10 cellular contexts compared by ENCODE assay signal in the genomic region with DNA sequence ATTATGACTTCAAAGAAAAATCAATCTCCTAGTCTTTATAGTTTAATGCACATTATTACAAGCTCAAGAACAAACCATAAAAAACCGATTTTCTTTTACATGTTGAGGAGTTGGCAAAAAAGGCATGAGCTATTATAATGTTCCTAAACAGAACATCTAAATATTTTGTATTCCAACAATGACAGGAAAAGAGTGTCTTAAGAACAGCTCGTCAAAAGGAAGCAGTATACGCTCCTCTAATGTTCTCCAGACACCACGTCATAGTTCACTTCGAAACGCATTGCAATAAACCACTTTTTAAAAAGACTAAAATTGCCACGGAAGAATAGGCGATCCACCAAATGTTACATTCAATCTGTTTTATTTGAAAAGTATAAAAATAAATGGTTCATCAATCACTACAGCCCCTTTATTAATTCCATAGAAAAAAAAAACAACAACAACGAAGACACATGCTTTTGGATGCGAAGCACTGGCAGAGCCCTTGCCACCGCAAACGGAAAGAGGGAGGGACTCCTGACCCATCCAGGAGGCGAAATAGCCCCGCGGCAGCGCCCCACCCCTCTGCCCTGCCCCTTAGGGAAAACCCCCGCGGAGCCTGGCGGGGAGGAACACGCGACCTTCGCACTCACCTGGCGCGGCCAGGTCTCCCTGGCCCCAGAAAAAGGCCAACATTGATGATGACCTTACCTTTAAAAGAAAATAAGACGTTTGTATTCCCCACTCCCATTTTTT. TPM values are rescaled to one million over a fixed set of nuclear protein-coding genes. Genes with fewer than 3 reads are reported as not detected.
DNase-seq lines count a peak whose midpoint lies in the region; ATAC-seq, FAIRE-seq and TF ChIP-seq lines count a peak whose summit lies in the region.
"Had no signal": no experiment of that assay in that cellular context is flagged by ENCODE, and none has a peak within 500 bp of the region (broad histone marks: within the 10 kb centered on the region; RNA-seq: fewer than 3 reads in every experiment).

No MANE protein-coding gene starts in this region.

- peaks cover 80% of the 10 kb centered on the region for H3K4me1 Mint-ChIP-seq in stimulated activated effector memory CD8-positive, alpha-beta T cell treated with anti-CD3 and anti-CD28 coated beads, Interleukin-12 subunit alpha, Interleukin-12 subunit beta, amount 100 ng/mL, for 72 hours

- H4K8ac ChIP-seq in H1 (ENCODE audit: extremely low read depth, insufficient read depth, low read length): no peak overlapping the region; the same call in 1 of the 2 replicates

- H4K91ac ChIP-seq in H1 (replicated peaks; ENCODE audit: insufficient read length, low read length): no peak overlapping the region

- CTCF ChIA-PET in Panc1 (lab: Charles Lee) (no interaction called here), H1 (lab: Charles Lee; ENCODE audit: partially characterized antibody) (interaction anchor here (0.6 to 2.1 kb wide), 9 partner anchors 8 to 166 kb away, joined by 3 to 7 read pairs (median 3); no protein-coding TSS in a partner anchor)

- peaks cover 4% of the 10 kb centered on the region; the same call in 1 of the 2 replicates for H3K23me2 ChIP-seq in H1 (ENCODE audit: low read depth, low read length)

- no peak overlapping the region for H3K56ac ChIP-seq in H1 (replicated peaks; ENCODE audit: insufficient read length, low read depth, low read length)

- no peak overlapping the region for H3K9ac ChIP-seq in H1 (replicated peaks in 1 of 4; ENCODE audit: extremely low read depth in 1 of 4, low read depth in 3 of 4, low read length in 3 of 4)

- H3K9me3 ChIP-seq in Panc1 (ENCODE audit: control insufficient read depth, insufficient read depth, low read depth, low read length) (no peaks in the 10 kb centered on the region), H1 (ENCODE audit: insufficient read depth in 2 of 2, low read depth in 1 of 2, low read length in 1 of 2) (no peaks in the 10 kb centered on the region), lower lobe of right lung (no peaks in the 10 kb centered on the region)

- no peak overlapping the region for H3K18ac ChIP-seq in H1 (ENCODE audit: extremely low read depth, low read length)

- peaks cover 20% of the 10 kb centered on the region for H3K36me3 Mint-ChIP-seq in stimulated activated effector memory CD8-positive, alpha-beta T cell treated with anti-CD3 and anti-CD28 coated beads, Interleukin-12 subunit alpha, Interleukin-12 subunit beta, amount 100 ng/mL, for 72 hours

- no peak for DNase-seq in Panc1 (ENCODE audit: low read depth, low spot score)
- DNase-seq in H1 (ENCODE audit: low read depth in 1 of 2, low spot score in 2 of 2): no peak
- DNase-seq in lower lobe of right lung: no peak
- no peak for DNase-seq in stimulated activated effector memory CD8-positive, alpha-beta T cell treated with anti-CD3 and anti-CD28 coated beads, Interleukin-12 subunit alpha, Interleukin-12 subunit beta, amount 100 ng/mL, for 72 hours (ENCODE audit: low spot score in 2 of 2)
- DNase-seq in OCI-M1 (lab: John Stamatoyannopoulos, UW): no peak
- no peak for DNase-seq in AML-193 (lab: John Stamatoyannopoulos, UW)
- no peak for DNase-seq in NCI-H1105 (lab: John Stamatoyannopoulos, UW)
- DNase-seq in NOMO-1 treated with DMSO at 0.1 percent for 48 hours (lab: John Stamatoyannopoulos, UW; ENCODE audit: unreplicated experiment): no peak
- DNase-seq: activated gamma-delta T cell, midbrain had no signal

- H3K27me3 ChIP-seq in Panc1 (ENCODE audit: control insufficient read depth, insufficient read depth, low read length) (no peaks in the 10 kb centered on the region), H1 (replicated peaks in 1 of 4; ENCODE audit: control insufficient read depth in 3 of 4, extremely low read depth in 1 of 4, insufficient read depth in 3 of 4, low read length in 3 of 4) (peaks cover 0 to 12% (median 3%) of the 10 kb centered on the region in 4 experiments; a peak in 2 of 7 replicates), lower lobe of right lung (ENCODE audit: low read depth) (no peaks in the 10 kb centered on the region)

- no peak overlapping the region for H2BK15ac ChIP-seq in H1 (ENCODE audit: low read length)

- no TSS peak for BruUV-seq in Panc1 (replicated peaks; lab: Mats Ljungman, UMichigan)

- no peak overlapping the region for H3K4me3 Mint-ChIP-seq in stimulated activated effector memory CD8-positive, alpha-beta T cell treated with anti-CD3 and anti-CD28 coated beads, Interleukin-12 subunit alpha, Interleukin-12 subunit beta, amount 100 ng/mL, for 72 hours

- 0 out of 4 replicates have a peak, but pooled peaks cover 0 to 3% of the 10 kb centered on the region in 2 experiments for H3K79me2 ChIP-seq in H1 (ENCODE audit: control insufficient read depth in 1 of 2, insufficient read depth in 2 of 2, low read length in 2 of 2)

- no peak overlapping the region for H3K4ac ChIP-seq in H1 (replicated peaks; ENCODE audit: insufficient read length, low read depth, low read length)

- H3K36me3 ChIP-seq in Panc1 (ENCODE audit: control insufficient read depth, insufficient read depth, low read length): no peaks in the 10 kb centered on the region
- no peaks in the 10 kb centered on the region for H3K36me3 ChIP-seq in H1 (ENCODE audit: control insufficient read depth in 2 of 4, insufficient read depth in 4 of 4, low read length in 3 of 4)
- H3K36me3 ChIP-seq in lower lobe of right lung: peaks cover 6% of the 10 kb centered on the region

- no peak overlapping the region for H2BK120ac ChIP-seq in H1 (replicated peaks; ENCODE audit: low read depth, low read length)

- no peak overlapping the region for H2AK5ac ChIP-seq in H1 (ENCODE audit: low read depth, low read length)

- peak overlapping the region; percentile 72 for H3K27ac ChIP-seq in Panc1 (ENCODE audit: low read length)
- no peak overlapping the region for H3K27ac ChIP-seq in H1 (ENCODE audit: low read depth, low read length)
- H3K27ac ChIP-seq in lower lobe of right lung: peak overlapping the region; percentile 82

- H2BK5ac ChIP-seq in H1 (ENCODE audit: low read depth, low read length): no peak overlapping the region

- H3K4me2 ChIP-seq in H1 (ENCODE audit: insufficient read depth in 1 of 2, low read depth in 2 of 2, low read length in 2 of 2): peak overlapping the region; percentile 67 to 80

- H3K14ac ChIP-seq in H1 (ENCODE audit: insufficient read length): no peak overlapping the region

- peaks cover 4% of the 10 kb centered on the region; the same call in 1 of the 2 replicates for H3K79me1 ChIP-seq in H1 (ENCODE audit: low read depth, low read length)

- no peak for TF ChIP-seq POLR2A in H1 (IDR thresholded peaks at IDR 0.05; ENCODE audit: control extremely low read depth in 1 of 2, low read depth in 2 of 2, low read length in 2 of 2)

- TF ChIP-seq CTCF in Panc1 (IDR thresholded peaks at IDR 0.05) (no peak), H1 (IDR thresholded peaks at IDR 0.05; ENCODE audit: control extremely low read depth in 1 of 3, insufficient read depth in 1 of 3, low read depth in 1 of 3, low read length in 3 of 3) (no peak), lower lobe of right lung (IDR thresholded peaks at IDR 0.05) (no peak)

- no peak overlapping the region for H3K23ac ChIP-seq in H1 (ENCODE audit: insufficient read length)

- no peak for TF ChIP-seq EP300 in H1 (IDR thresholded peaks at IDR 0.05; ENCODE audit: borderline replicate concordance in 1 of 2, low read depth in 2 of 2, low read length in 2 of 2)

- whole genome bisulfite sequencing in H1 (ENCODE audit: extremely low coverage in 1 of 2, insufficient coverage in 1 of 2, insufficient read length in 1 of 2, insufficient replicate concordance in 2 of 2, low coverage in 1 of 2, low lambda C conversion rate in 2 of 2, missing lambda C conversion rate in 1 of 2), 2 experiments: 20% methylated on average over 25 of the region's 25 CpGs; no CpG with 5 or more reads in 1 of the 2 experiments

- no peak overlapping the region for H4K5ac ChIP-seq in H1 (ENCODE audit: insufficient read length, low read depth, low read length)

- H3K9me3 Mint-ChIP-seq in stimulated activated effector memory CD8-positive, alpha-beta T cell treated with anti-CD3 and anti-CD28 coated beads, Interleukin-12 subunit alpha, Interleukin-12 subunit beta, amount 100 ng/mL, for 72 hours: no peaks in the 10 kb centered on the region

- in situ Hi-C loops in Panc1 (cut with HindIII; ENCODE audit: low pct_unique_long_range_greater_than_20kb, low sequenced_read_pairs): no loop called here

- H3K4me3 ChIP-seq in Panc1 (ENCODE audit: low read depth in 2 of 2, low read length in 2 of 2) (peak overlapping the region; percentile 20 to 43), H1 (ENCODE audit: extremely low read depth in 1 of 4, insufficient read depth in 2 of 4, low read depth in 3 of 4, low read length in 4 of 4) (peak overlapping the region; percentile 43 to 62 (median 49)), lower lobe of right lung (peak overlapping the region; percentile 54)

- no peak for TF ChIP-seq RAD21 in H1 (IDR thresholded peaks at IDR 0.05 in 1 of 2, conservative IDR thresholded peaks at IDR 0.05 in 1 of 2; ENCODE audit: low read depth in 2 of 2, low read length in 2 of 2)

- FAIRE-seq in H1 (lab: Jason Lieb, UNC): no peak

- no peak overlapping the region for H2BK12ac ChIP-seq in H1 (ENCODE audit: low read depth, low read length)

- intact Hi-C loops in Panc1 (cut with micrococcal nuclease; ENCODE audit: unreplicated experiment) (no loop called here), lower lobe of right lung (cut with DNase I) (no loop called here)

- H4K20me1 ChIP-seq in H1 (replicated peaks in 1 of 2; ENCODE audit: control insufficient read depth in 1 of 2, insufficient read depth in 2 of 2, low read length in 2 of 2): peaks cover 0 to 8% of the 10 kb centered on the region in 2 experiments

- peak overlapping the region; percentile 50 for H3K27ac Mint-ChIP-seq in stimulated activated effector memory CD8-positive, alpha-beta T cell treated with anti-CD3 and anti-CD28 coated beads, Interleukin-12 subunit alpha, Interleukin-12 subunit beta, amount 100 ng/mL, for 72 hours

- no peak overlapping the region for H2AFZ ChIP-seq in H1 (ENCODE audit: low read length)

- ATAC-seq in Panc1 (peak; percentile 52), lower lobe of right lung (peak; percentile 23 to 25)
- no peak for ATAC-seq in stimulated activated effector memory CD8-positive, alpha-beta T cell treated with anti-CD3 and anti-CD28 coated beads, Interleukin-12 subunit alpha, Interleukin-12 subunit beta, amount 100 ng/mL, for 72 hours

- peaks cover 56% of the 10 kb centered on the region for H3K4me1 ChIP-seq in Panc1 (ENCODE audit: control insufficient read depth, insufficient read depth, low read length)
- H3K4me1 ChIP-seq in H1 (replicated peaks in 1 of 4; ENCODE audit: control insufficient read depth in 3 of 4, insufficient read depth in 4 of 4, low read length in 3 of 4): peaks cover 0 to 18% (median 4%) of the 10 kb centered on the region in 4 experiments; a peak in 5 of 7 replicates
- H3K4me1 ChIP-seq in lower lobe of right lung: peaks cover 77% of the 10 kb centered on the region

- H2BK20ac ChIP-seq in H1 (ENCODE audit: low read length): no peak overlapping the region

- POLR2A ChIA-PET in Panc1 (lab: Charles Lee): interaction anchor here (0.7 kb wide), 2 partner anchors 20 to 36 kb away, joined by 4 to 7 read pairs; no protein-coding TSS in a partner anchor
- POLR2A ChIA-PET in H1 (lab: Charles Lee; ENCODE audit: partially characterized antibody): interaction anchor here (0.7 kb wide), 1 partner anchor 10 kb away, joined by 3 read pairs; no protein-coding TSS in a partner anchor

RNA-seq across cellular contexts. Expression of gene MBP, which starts 45.8 kb away (rescaled TPM):
- total RNA-seq in Panc1 (2021; ENCODE audit: unreplicated experiment) (88.8 TPM), lower lobe of right lung (90.6 TPM)
- 59.2 TPM for polyA plus RNA-seq in Panc1 (2012; ENCODE audit: insufficient read length)
- total RNA-seq in H1 (2021; fragmentation: NEBNext Ultra II Directional; extraction: Animal tissue kit (Norgen Biotek cat#: 25700)): 19.2 and 19.3 TPM in 2 replicates
- polyA plus RNA-seq in H1 (2011; rRNA removed): 6.8 and 7.7 TPM in 2 replicates
- 8.9 TPM for polyA plus RNA-seq in H1 (2011; cell fraction: cytosol; rRNA removed)
- 14.2 TPM for polyA plus RNA-seq in H1 (2011; cell fraction: nucleus; rRNA removed)
- 6.1 to 8.2 TPM (median 7.4 TPM) in 4 replicates for polyA plus RNA-seq in H1 (2012, experiment 1 of 2)
- 2.2 TPM for polyA plus RNA-seq in H1 (2012, experiment 2 of 2)
- polyA plus RNA-seq in H1 (2013, experiment 1 of 2): 13.3 TPM
- 12.9 TPM for polyA plus RNA-seq in H1 (2013, experiment 2 of 2)
- polyA minus RNA-seq in H1 (2011; rRNA and poly(A)+ RNA removed): 13.3 and 15.9 TPM in 2 replicates
- polyA minus RNA-seq in H1 (2011; cell fraction: cytosol; rRNA and poly(A)+ RNA removed): 16.8 TPM
- polyA minus RNA-seq in H1 (2011; cell fraction: nucleus; rRNA and poly(A)+ RNA removed): 11.4 TPM
